Comparison of ENCODE assay signal across 20 cellular contexts in the genomic region with DNA sequence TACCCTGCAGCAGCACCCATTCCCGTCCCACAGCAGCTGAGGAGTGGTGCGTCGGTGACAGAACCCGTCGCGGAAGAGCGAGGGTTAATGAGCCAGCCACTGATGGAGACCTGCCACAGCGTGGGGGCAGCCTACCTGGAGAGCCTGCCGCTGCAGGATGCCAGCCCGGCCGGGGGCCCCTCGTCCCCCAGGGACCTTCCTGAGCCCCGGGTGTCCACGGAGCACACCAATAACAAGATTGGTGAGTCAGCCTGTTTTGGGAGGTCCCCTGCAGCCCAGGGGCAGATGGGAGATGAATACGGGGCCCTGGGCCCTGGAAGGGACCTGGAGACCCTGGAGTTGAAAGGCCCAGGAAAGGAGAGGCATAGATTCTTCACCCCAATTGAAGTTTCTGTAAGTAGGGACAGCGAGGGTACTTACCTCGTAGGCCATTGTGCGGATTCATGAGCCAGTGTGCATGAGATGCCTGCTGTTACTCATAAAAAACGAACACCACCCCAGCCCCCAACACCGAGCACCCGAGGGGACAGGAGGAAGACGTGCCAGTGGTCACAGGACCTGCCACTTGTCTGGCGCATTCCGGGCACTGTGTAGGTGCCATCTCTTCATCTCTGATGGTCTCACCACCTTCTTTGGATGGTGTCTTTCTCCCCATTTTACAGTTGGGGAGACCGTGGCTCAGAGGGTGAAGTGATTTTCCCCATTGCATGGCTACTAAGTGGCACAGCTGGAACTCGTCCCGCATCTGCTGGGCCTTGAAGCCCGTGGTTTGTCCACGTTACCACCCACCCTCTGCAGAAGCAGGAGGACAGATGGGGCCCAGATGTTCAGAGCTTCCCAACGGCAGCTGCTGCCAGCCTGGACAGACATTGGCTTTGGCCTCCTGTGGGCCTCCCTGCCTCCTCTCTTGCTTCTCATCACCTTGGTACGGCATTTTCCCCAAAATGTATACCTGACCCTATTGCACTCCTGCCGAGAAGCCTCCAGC. TPM values are rescaled to one million over a fixed set of nuclear protein-coding genes. Genes with fewer than 3 reads are reported as not detected.
A peak's percentile ranks its signal among the peaks of the same experiment; 100 is the strongest.
DNase-seq lines count a peak whose midpoint lies in the region; ATAC-seq and TF ChIP-seq lines count a peak whose summit lies in the region.
"Had no signal": no experiment of that assay in that cellular context is flagged by ENCODE, and none has a peak within 500 bp of the region (broad histone marks: within the 10 kb centered on the region; RNA-seq: fewer than 3 reads in every experiment).

No MANE protein-coding gene starts in this region.

- peak overlapping the region; percentile 14 for H3K27ac Mint-ChIP-seq in activated CD8-positive, alpha-beta memory T cell treated with anti-CD3 and anti-CD28 coated beads, Interleukin-2, amount 10 ng/mL, durations not matched to agents 7 days and 5 days
- peak overlapping the region; percentile 93 for H3K27ac Mint-ChIP-seq in dendritic cell treated with granulocyte-macrophage colony-stimulating factor and Interleukin-4, amounts not matched to agents 40 ng/mL and 50 ng/mL, for 4 days
- no peak overlapping the region for H3K27ac Mint-ChIP-seq in activated CD4-positive, alpha-beta T cell treated with anti-CD3 and anti-CD28 coated beads, Interleukin-2, amount 10 ng/mL, durations not matched to agents 24 days and 14 days
- no peak overlapping the region for H3K27ac Mint-ChIP-seq in CD8-positive, alpha-beta memory T cell
- H3K27ac Mint-ChIP-seq: effector memory CD8-positive, alpha-beta T cell had no signal

- no peaks in the 10 kb centered on the region for H3K9me3 ChIP-seq in CD8-positive, alpha-beta memory T cell (ENCODE audit: low read length)
- H3K9me3 ChIP-seq: esophagus squamous epithelium had no signal

- no peak for DNase-seq in activated CD8-positive, alpha-beta memory T cell treated with anti-CD3 and anti-CD28 coated beads, Interleukin-2, amount 10 ng/mL, durations not matched to agents 7 days and 5 days
- no peak for DNase-seq in activated CD8-positive, alpha-beta memory T cell treated with anti-CD3 and anti-CD28 coated beads, Interleukin-2, amount 50 U/mL, for 4 hours
- peak; percentile 51 for DNase-seq in HFF-Myc (ENCODE audit: extremely low read depth, low read depth)
- peak; percentile 53 for DNase-seq in sciatic nerve (ENCODE audit: low spot score)
- no peak for DNase-seq in stimulated activated CD8-positive, alpha-beta memory T cell treated with anti-CD3 and anti-CD28 coated beads, Interleukin-4, amount 100 ng/mL, for 48 hours
- DNase-seq in activated CD4-positive, alpha-beta T cell treated with anti-CD3 and anti-CD28 coated beads, Interleukin-2, amount 10 ng/mL, durations not matched to agents 24 days and 14 days: no peak
- DNase-seq in CD8-positive, alpha-beta memory T cell: no peak
- DNase-seq: activated naive CD4-positive, alpha-beta T cell treated with anti-CD3 and anti-CD28 coated beads, Interleukin-2, amount 50 U/mL, for 16 hours; activated T-cell treated with anti-CD3 and anti-CD28 coated beads, Interleukin-2, amount 50 U/mL, for 1 hour; effector memory CD8-positive, alpha-beta T cell; esophagus squamous epithelium; left ventricle myocardium superior; NCI-H1436; NCI-H526; stimulated activated CD4-positive, alpha-beta T cell treated with anti-CD3 and anti-CD28 coated beads, Interleukin-12 subunit alpha, Interleukin-12 subunit beta, amount 100 ng/mL, for 4 hours had no signal

- no peak overlapping the region for H3K4me3 ChIP-seq in HFF-Myc (replicated peaks; ENCODE audit: low read depth, low read length)
- H3K4me3 ChIP-seq in CD8-positive, alpha-beta memory T cell (ENCODE audit: low read length): no peak overlapping the region
- H3K4me3 ChIP-seq: esophagus squamous epithelium had no signal

- no peaks in the 10 kb centered on the region for H3K36me3 ChIP-seq in CD8-positive, alpha-beta memory T cell (ENCODE audit: insufficient read depth, low read length)
- H3K36me3 ChIP-seq: esophagus squamous epithelium had no signal

- intact Hi-C loops in dendritic cell treated with granulocyte-macrophage colony-stimulating factor and Interleukin-4, amounts not matched to agents 40 ng/mL and 50 ng/mL, for 4 days (cut with micrococcal nuclease): no loop called here
- intact Hi-C loops in sciatic nerve (cut with DNase I): no loop called here
- intact Hi-C loops in activated CD4-positive, alpha-beta T cell treated with anti-CD3 and anti-CD28 coated beads, Interleukin-2, amount 10 ng/mL, durations not matched to agents 24 days and 14 days (cut with micrococcal nuclease): no loop called here

- peaks cover 15% of the 10 kb centered on the region for H3K4me1 ChIP-seq in CD8-positive, alpha-beta memory T cell (ENCODE audit: insufficient read depth, low read length)

- no peaks in the 10 kb centered on the region for H3K27me3 Mint-ChIP-seq in activated CD8-positive, alpha-beta memory T cell treated with anti-CD3 and anti-CD28 coated beads, Interleukin-2, amount 10 ng/mL, durations not matched to agents 7 days and 5 days
- H3K27me3 Mint-ChIP-seq in dendritic cell treated with granulocyte-macrophage colony-stimulating factor and Interleukin-4, amounts not matched to agents 40 ng/mL and 50 ng/mL, for 4 days: no peaks in the 10 kb centered on the region
- no peaks in the 10 kb centered on the region for H3K27me3 Mint-ChIP-seq in activated CD4-positive, alpha-beta T cell treated with anti-CD3 and anti-CD28 coated beads, Interleukin-2, amount 10 ng/mL, durations not matched to agents 24 days and 14 days
- no peaks in the 10 kb centered on the region for H3K27me3 Mint-ChIP-seq in CD8-positive, alpha-beta memory T cell
- H3K27me3 Mint-ChIP-seq: effector memory CD8-positive, alpha-beta T cell had no signal

- H3K27ac ChIP-seq in CD8-positive, alpha-beta memory T cell (ENCODE audit: low read depth, low read length): no peak overlapping the region
- H3K27ac ChIP-seq: C4-2B, esophagus squamous epithelium, HL-60 had no signal

- H3K4me3 Mint-ChIP-seq in activated CD8-positive, alpha-beta memory T cell treated with anti-CD3 and anti-CD28 coated beads, Interleukin-2, amount 10 ng/mL, durations not matched to agents 7 days and 5 days: no peak overlapping the region
- H3K4me3 Mint-ChIP-seq in dendritic cell treated with granulocyte-macrophage colony-stimulating factor and Interleukin-4, amounts not matched to agents 40 ng/mL and 50 ng/mL, for 4 days: no peak overlapping the region
- H3K4me3 Mint-ChIP-seq in activated CD4-positive, alpha-beta T cell treated with anti-CD3 and anti-CD28 coated beads, Interleukin-2, amount 10 ng/mL, durations not matched to agents 24 days and 14 days: no peak overlapping the region
- H3K4me3 Mint-ChIP-seq in CD8-positive, alpha-beta memory T cell: no peak overlapping the region
- H3K4me3 Mint-ChIP-seq: effector memory CD8-positive, alpha-beta T cell had no signal

- H3K27me3 ChIP-seq in CD8-positive, alpha-beta memory T cell (ENCODE audit: insufficient read depth, low read length, poor library complexity, severe bottlenecking): no peaks in the 10 kb centered on the region

- POLR2A ChIA-PET in CD8-positive, alpha-beta memory T cell (lab: Charles Lee): interaction anchor here (1.3 kb wide), 1 partner anchor 40 kb away, joined by 6 read pairs; no protein-coding TSS in a partner anchor

- peaks cover 5% of the 10 kb centered on the region for H3K4me1 Mint-ChIP-seq in activated CD8-positive, alpha-beta memory T cell treated with anti-CD3 and anti-CD28 coated beads, Interleukin-2, amount 10 ng/mL, durations not matched to agents 7 days and 5 days
- peaks cover 64% of the 10 kb centered on the region for H3K4me1 Mint-ChIP-seq in dendritic cell treated with granulocyte-macrophage colony-stimulating factor and Interleukin-4, amounts not matched to agents 40 ng/mL and 50 ng/mL, for 4 days (ENCODE audit: low read depth)
- peaks cover 12% of the 10 kb centered on the region for H3K4me1 Mint-ChIP-seq in activated CD4-positive, alpha-beta T cell treated with anti-CD3 and anti-CD28 coated beads, Interleukin-2, amount 10 ng/mL, durations not matched to agents 24 days and 14 days
- H3K4me1 Mint-ChIP-seq in CD8-positive, alpha-beta memory T cell: peaks cover 8 to 23% (median 17%) of the 10 kb centered on the region in 3 donors

- H3K36me3 Mint-ChIP-seq in activated CD8-positive, alpha-beta memory T cell treated with anti-CD3 and anti-CD28 coated beads, Interleukin-2, amount 10 ng/mL, durations not matched to agents 7 days and 5 days: peaks cover 2% of the 10 kb centered on the region
- peaks cover 6% of the 10 kb centered on the region for H3K36me3 Mint-ChIP-seq in dendritic cell treated with granulocyte-macrophage colony-stimulating factor and Interleukin-4, amounts not matched to agents 40 ng/mL and 50 ng/mL, for 4 days (ENCODE audit: low read depth)
- H3K36me3 Mint-ChIP-seq in activated CD4-positive, alpha-beta T cell treated with anti-CD3 and anti-CD28 coated beads, Interleukin-2, amount 10 ng/mL, durations not matched to agents 24 days and 14 days (ENCODE audit: low read depth): peaks cover 7% of the 10 kb centered on the region
- H3K36me3 Mint-ChIP-seq in CD8-positive, alpha-beta memory T cell: no peaks in the 10 kb centered on the region

- no peak for TF ChIP-seq CTCF in HFF-Myc (IDR thresholded peaks at IDR 0.05; ENCODE audit: low read depth, low read length, missing control alignments)

- ATAC-seq in activated CD8-positive, alpha-beta memory T cell treated with anti-CD3 and anti-CD28 coated beads, Interleukin-2, amount 10 ng/mL, durations not matched to agents 7 days and 5 days: no peak
- ATAC-seq in sciatic nerve: no peak
- ATAC-seq: effector memory CD8-positive, alpha-beta T cell; left ventricle myocardium superior; Right ventricle myocardium inferior had no signal

- H3K9me3 Mint-ChIP-seq in activated CD8-positive, alpha-beta memory T cell treated with anti-CD3 and anti-CD28 coated beads, Interleukin-2, amount 10 ng/mL, durations not matched to agents 7 days and 5 days (ENCODE audit: low read depth): no peaks in the 10 kb centered on the region
- no peaks in the 10 kb centered on the region for H3K9me3 Mint-ChIP-seq in dendritic cell treated with granulocyte-macrophage colony-stimulating factor and Interleukin-4, amounts not matched to agents 40 ng/mL and 50 ng/mL, for 4 days
- no peaks in the 10 kb centered on the region for H3K9me3 Mint-ChIP-seq in activated CD4-positive, alpha-beta T cell treated with anti-CD3 and anti-CD28 coated beads, Interleukin-2, amount 10 ng/mL, durations not matched to agents 24 days and 14 days
- H3K9me3 Mint-ChIP-seq in CD8-positive, alpha-beta memory T cell: no peaks in the 10 kb centered on the region
- H3K9me3 Mint-ChIP-seq: effector memory CD8-positive, alpha-beta T cell had no signal

- CTCF ChIA-PET in activated CD8-positive, alpha-beta memory T cell treated with anti-CD3 and anti-CD28 coated beads, Interleukin-2, amount 10 ng/mL, durations not matched to agents 7 days and 5 days (lab: Charles Lee): interaction anchor here (0.7 to 5.3 kb wide), 8 partner anchors 9 to 72 kb away, joined by 3 to 27 read pairs (median 4); no protein-coding TSS in a partner anchor
- CTCF ChIA-PET in CD8-positive, alpha-beta memory T cell (lab: Charles Lee): interaction anchor here (1.2 to 2.7 kb wide), 5 partner anchors 12 to 58 kb away, joined by 3 to 18 read pairs (median 5); no protein-coding TSS in a partner anchor

RNA-seq across cellular contexts. Expression of gene TNFRSF1B, which starts 28.3 kb away (rescaled TPM):
- 100 to 1,000 TPM; 294 to 370 TPM for total RNA-seq in activated CD8-positive, alpha-beta memory T cell treated with anti-CD3 and anti-CD28 coated beads, Interleukin-2, amount 10 ng/mL, durations not matched to agents 7 days and 5 days
- total RNA-seq in sciatic nerve: 90.9 TPM
- 145 TPM in 2 replicates for total RNA-seq in activated CD4-positive, alpha-beta T cell treated with anti-CD3 and anti-CD28 coated beads, Interleukin-2, amount 10 ng/mL, durations not matched to agents 24 days and 14 days
- total RNA-seq in CD8-positive, alpha-beta memory T cell: 100 to 1,000 TPM; 169 to 174 TPM
- 164 TPM for polyA plus RNA-seq in CD8-positive, alpha-beta memory T cell
- total RNA-seq: MCF 10A had no signal

Comparison
In these comparisons a context has a peak if more than half of its experiments do, and no peak if none do; other contexts are left out.
1. DNase-seq: peak in HFF-Myc (single experiment) and sciatic nerve (single experiment); none in activated CD8-positive, alpha-beta memory T cell treated with anti-CD3 and anti-CD28 coated beads, Interleukin-2, amount 10 ng/mL, durations not matched to agents 7 days and 5 days (single experiment), activated CD8-positive, alpha-beta memory T cell treated with anti-CD3 and anti-CD28 coated beads, Interleukin-2, amount 50 U/mL, for 4 hours (single experiment), stimulated activated CD8-positive, alpha-beta memory T cell treated with anti-CD3 and anti-CD28 coated beads, Interleukin-4, amount 100 ng/mL, for 48 hours (single experiment), activated CD4-positive, alpha-beta T cell treated with anti-CD3 and anti-CD28 coated beads, Interleukin-2, amount 10 ng/mL, durations not matched to agents 24 days and 14 days (single experiment) and CD8-positive, alpha-beta memory T cell (0 of 5).
2. H3K27ac Mint-ChIP-seq: peak in activated CD8-positive, alpha-beta memory T cell treated with anti-CD3 and anti-CD28 coated beads, Interleukin-2, amount 10 ng/mL, durations not matched to agents 7 days and 5 days (single experiment) and dendritic cell treated with granulocyte-macrophage colony-stimulating factor and Interleukin-4, amounts not matched to agents 40 ng/mL and 50 ng/mL, for 4 days (single experiment); none in activated CD4-positive, alpha-beta T cell treated with anti-CD3 and anti-CD28 coated beads, Interleukin-2, amount 10 ng/mL, durations not matched to agents 24 days and 14 days (single experiment) and CD8-positive, alpha-beta memory T cell (0 of 8).